Comparison of ENCODE assay signal across 8 cellular contexts in genomic region chr7:31134246-31135188, GRCh38.
DNase-seq lines count a peak whose midpoint lies in the region; ATAC-seq and TF ChIP-seq lines count a peak whose summit lies in the region.

No MANE protein-coding gene starts in this region.

- no peaks in the 10 kb centered on the region for H3K36me3 Mint-ChIP-seq in brain

- peaks cover 10% of the 10 kb centered on the region for H3K4me1 Mint-ChIP-seq in brain

- peak; percentile 95 for ATAC-seq in HG02678 (IDR thresholded peaks at IDR 0.05; ENCODE audit: unreplicated experiment)

- H3K27ac Mint-ChIP-seq in brain = peak overlapping the region in 3 of 5 experiments; percentile 14 to 82 (median 65)

- peak overlapping the region in 2 of 5 experiments; percentile 6 to 36 for H3K4me3 Mint-ChIP-seq in brain

- peaks cover 0 to 8% (median 4%) of the 10 kb centered on the region in 5 experiments for H3K9me3 Mint-ChIP-seq in brain

- TF ChIP-seq CTCF in GM12874 (IDR thresholded peaks at IDR 0.05; ENCODE audit: insufficient read depth, low read depth, low read length) (peak; percentile 61), brain (conservative IDR thresholded peaks at IDR 0.05) (peak; percentile 85 to 93)

- DNase-seq in 8988T = peak; percentile 28
- DNase-seq in NCI-H1105 treated with DMSO at 0.1 percent for 48 hours (lab: John Stamatoyannopoulos, UW) = peak; percentile 76
- DNase-seq in T follicular helper cell (ENCODE audit: low read depth) = peak; percentile 7
- peak; percentile 92 for DNase-seq in inferior parietal cortex (ENCODE audit: extremely low spot score)
- DNase-seq in stimulated activated CD4-positive, alpha-beta T cell treated with anti-CD3 and anti-CD28 coated beads, Interleukin-15, amount 100 ng/mL, for 24 hours = peak; percentile 64

- H3K27me3 Mint-ChIP-seq in brain = no peaks in the 10 kb centered on the region

Comparison
In these comparisons a context has a peak if more than half of its experiments do, and no peak if none do; other contexts are left out.
1. Peak in every context shown above with its lines: DNase-seq and ATAC-seq.
2. DNase-seq: peak in every context shown above with its lines; median percentile 92 in inferior parietal cortex; 76 in NCI-H1105 treated with DMSO at 0.1 percent for 48 hours; 64 in stimulated activated CD4-positive, alpha-beta T cell treated with anti-CD3 and anti-CD28 coated beads, Interleukin-15, amount 100 ng/mL, for 24 hours; 28 in 8988T; 7 in T follicular helper cell.